Comparison of ENCODE assay signal across 8 cellular contexts in genomic region chr22:49971232-49972162, GRCh38. TPM values are rescaled to one million over a fixed set of nuclear protein-coding genes. Genes with fewer than 3 reads are reported as not detected.
DNase-seq lines count a peak whose midpoint lies in the region; ATAC-seq, FAIRE-seq and TF ChIP-seq lines count a peak whose summit lies in the region.

No MANE protein-coding gene starts in this region.

- H3K27ac ChIP-seq in ACC112 (ENCODE audit: low read depth, low read length) (peak overlapping the region; percentile 76), colonic mucosa (peak overlapping the region; percentile 82), HepG2 (ENCODE audit: extremely low read length, insufficient read depth, low read length) (peak overlapping the region; percentile 57)

- no peaks in the 10 kb centered on the region for H3K27me3 ChIP-seq in ACC112 (ENCODE audit: insufficient read depth, low read length)
- no peaks in the 10 kb centered on the region for H3K27me3 ChIP-seq in colonic mucosa
- no peaks in the 10 kb centered on the region for H3K27me3 ChIP-seq in HepG2 (ENCODE audit: control insufficient read depth in 1 of 2, insufficient read depth in 2 of 2, low read length in 2 of 2)

- H3K4me1 Mint-ChIP-seq in T-helper 2 cell treated with Interferon-gamma antibody and Interleukin-4, amounts not matched to agents 5 μg/mL and 100 μg/mL, for 36 hours (ENCODE audit: low read depth) = peaks cover 13% of the 10 kb centered on the region

- no peaks in the 10 kb centered on the region for H3K79me2 ChIP-seq in ACC112 (ENCODE audit: control insufficient read depth, insufficient read depth, low read length, unreplicated experiment)
- no peaks in the 10 kb centered on the region for H3K79me2 ChIP-seq in HepG2 (ENCODE audit: insufficient read depth, low read length)

- TF ChIP-seq CTCF in colonic mucosa (IDR thresholded peaks at IDR 0.05) (no peak), HepG2 (CRISPR knock-in tag; IDR thresholded peaks at IDR 0.05) (no peak)

- peak overlapping the region; percentile 77 for H3K4me3 Mint-ChIP-seq in T-helper 2 cell treated with Interferon-gamma antibody and Interleukin-4, amounts not matched to agents 5 μg/mL and 100 μg/mL, for 36 hours

- peak overlapping the region; percentile 79 for H3K4me2 ChIP-seq in HepG2 (ENCODE audit: low read depth, low read length)

- DNase-seq in T-helper 2 cell treated with Interferon-gamma antibody and Interleukin-4, amounts not matched to agents 5 μg/mL and 100 μg/mL, for 36 hours (ENCODE audit: low spot score) = peak; percentile 73
- DNase-seq in colonic mucosa (peak; percentile 87), HepG2 (ENCODE audit: low spot score) (no peak), NCI-H128 (lab: John Stamatoyannopoulos, UW; ENCODE audit: unreplicated experiment) (no peak)
- peak; percentile 65 to 76 for DNase-seq in stimulated activated CD4-positive, alpha-beta T cell treated with anti-CD3 and anti-CD28 coated beads, Interleukin-4, amount 100 ng/mL, for 48 hours (ENCODE audit: low read depth in 2 of 2)

- H3K9ac ChIP-seq in colonic mucosa (ENCODE audit: low read depth in 2 of 2, low read length in 2 of 2) (peak overlapping the region; percentile 67 to 76), HepG2 (ENCODE audit: insufficient read depth, low read depth, low read length) (peak overlapping the region; percentile 70)

- no peaks in the 10 kb centered on the region for H4K20me1 ChIP-seq in HepG2 (ENCODE audit: insufficient read depth, low read length)

- FAIRE-seq in HepG2 (lab: Jason Lieb, UNC) = no peak

- no peaks in the 10 kb centered on the region for H3K36me3 Mint-ChIP-seq in T-helper 2 cell treated with Interferon-gamma antibody and Interleukin-4, amounts not matched to agents 5 μg/mL and 100 μg/mL, for 36 hours (ENCODE audit: low read depth)

- TF ChIP-seq POLR2A in HepG2 (IDR thresholded peaks at IDR 0.05; ENCODE audit: insufficient read depth in 1 of 2, low read depth in 2 of 2, low read length in 2 of 2) = no peak; a peak in 1 of 4 replicates

- TF ChIP-seq EP300 in HepG2 (IDR thresholded peaks at IDR 0.05; ENCODE audit: low read depth in 2 of 2, low read length in 2 of 2) = no peak
- TF ChIP-seq EP300 in HepG2 (CRISPR knock-in tag; IDR thresholded peaks at IDR 0.05; ENCODE audit: borderline replicate concordance) = no peak

- H3K9me3 ChIP-seq in colonic mucosa (no peaks in the 10 kb centered on the region), HepG2 (ENCODE audit: low read length) (no peaks in the 10 kb centered on the region)

- H3K4me1 ChIP-seq in ACC112 (ENCODE audit: control insufficient read depth, insufficient read depth, low read length, unreplicated experiment) (peaks cover 20% of the 10 kb centered on the region), colonic mucosa (peaks cover 16% of the 10 kb centered on the region), HepG2 (ENCODE audit: insufficient read depth, low read length) (peaks cover 69% of the 10 kb centered on the region)

- in situ Hi-C loops in HepG2 (cut with HindIII; ENCODE audit: extremely low pct_ligation_motif_present, low pct_unique_long_range_greater_than_20kb) = no loop called here

- WGBS in HepG2 (ENCODE audit: low lambda C conversion rate) = 8% methylated on average over 30 of the region's 81 CpGs

- peak overlapping the region; percentile 94 for H3K27ac Mint-ChIP-seq in T-helper 2 cell treated with Interferon-gamma antibody and Interleukin-4, amounts not matched to agents 5 μg/mL and 100 μg/mL, for 36 hours

- CTCF ChIA-PET in HepG2 (lab: Yijun Ruan, JAX; ENCODE audit: low intra/inter-chr PET ratio, low total read pairs) = no interaction called here

- no peak overlapping the region for H2AFZ ChIP-seq in ACC112 (ENCODE audit: low read length, unreplicated experiment)
- H2AFZ ChIP-seq in HepG2 (ENCODE audit: low read length) = no peak overlapping the region

- ATAC-seq in GM18907 (IDR thresholded peaks at IDR 0.05; ENCODE audit: unreplicated experiment) = peak; percentile 8
- ATAC-seq in HG03159 (IDR thresholded peaks at IDR 0.05; ENCODE audit: unreplicated experiment) = peak; percentile 9
- ATAC-seq in HepG2 = peak; percentile 16

- POLR2A ChIA-PET in HepG2 (lab: Yijun Ruan, JAX) = interaction anchor here (0.9 to 16.4 kb wide), 8 partner anchors 9 to 59 kb away, joined by 3 to 722 read pairs (median 12); partner anchors contain the start of genes ALG12, CRELD2 and PIM3

- intact Hi-C loops in colonic mucosa (cut with DNase I) = no loop called here
- intact Hi-C loops in HepG2 (cut with micrococcal nuclease; ENCODE audit: unreplicated experiment) = no loop called here

- H3K4me3 ChIP-seq in ACC112 (ENCODE audit: low read depth, low read length) (peak overlapping the region; percentile 69), colonic mucosa (peak overlapping the region; percentile 46), HepG2 (replicated peaks in 1 of 3; ENCODE audit: insufficient read depth in 1 of 3, low read depth in 2 of 3, low read length in 3 of 3) (peak overlapping the region; percentile 55 to 71 (median 58))

- TSS peak; percentile 74 for BruUV-seq in HepG2 (replicated peaks; lab: Mats Ljungman, UMichigan)

- H3K9me3 Mint-ChIP-seq in T-helper 2 cell treated with Interferon-gamma antibody and Interleukin-4, amounts not matched to agents 5 μg/mL and 100 μg/mL, for 36 hours = no peaks in the 10 kb centered on the region

- no peak for TF ChIP-seq RAD21 in HepG2 (CRISPR knock-in tag; IDR thresholded peaks at IDR 0.05)

- no peaks in the 10 kb centered on the region for H3K36me3 ChIP-seq in ACC112 (ENCODE audit: insufficient read depth, low read length)
- H3K36me3 ChIP-seq in colonic mucosa = no peaks in the 10 kb centered on the region
- H3K36me3 ChIP-seq in HepG2 (replicated peaks in 1 of 2; ENCODE audit: control insufficient read depth in 1 of 2, insufficient read depth in 2 of 2, low read length in 2 of 2) = no peaks in the 10 kb centered on the region

- H3K27me3 Mint-ChIP-seq in T-helper 2 cell treated with Interferon-gamma antibody and Interleukin-4, amounts not matched to agents 5 μg/mL and 100 μg/mL, for 36 hours (ENCODE audit: low read depth) = no peaks in the 10 kb centered on the region

RNA-seq across cellular contexts. Expression of gene PIM3, which starts 10.9 kb away (rescaled TPM):
- total RNA-seq in colonic mucosa (10 to 100 TPM; 65.6 to 74.4 TPM), HepG2 (2016; rRNA removed; fragmentation: Illumina TruSeq; extraction: Trizol) (18.2 and 31.2 TPM in 2 replicates)
- total RNA-seq in HepG2 (2016; cell fraction: cytosol; rRNA removed; fragmentation: Illumina TruSeq; extraction: Trizol; ENCODE audit: low read depth) = 12.4 and 12.6 TPM in 2 replicates
- 17.3 and 32.7 TPM in 2 replicates for total RNA-seq in HepG2 (2016; cell fraction: insoluble cytoplasmic fraction; rRNA removed; fragmentation: Illumina TruSeq; extraction: Trizol)
- 27.1 and 31.2 TPM in 2 replicates for total RNA-seq in HepG2 (2016; cell fraction: membrane; rRNA removed; fragmentation: Illumina TruSeq; extraction: Trizol)
- total RNA-seq in HepG2 (2016; cell fraction: nucleus; rRNA removed; fragmentation: Illumina TruSeq; extraction: Trizol) = 24.6 and 30.5 TPM in 2 replicates
- 21.6 and 24.1 TPM in 2 replicates for polyA plus RNA-seq in HepG2 (2011; rRNA removed)
- polyA plus RNA-seq in HepG2 (2011; cell fraction: cytosol; rRNA removed) = 21.4 and 47.8 TPM in 2 replicates
- polyA plus RNA-seq in HepG2 (2011; cell fraction: nucleus; rRNA removed) = 121 and 136 TPM in 2 replicates
- polyA plus RNA-seq in HepG2 (2012) = 22.6 and 36.4 TPM in 2 replicates
- 7.3 and 9.3 TPM in 2 replicates for polyA plus RNA-seq in HepG2 (2016; cell fraction: cytosol; fragmentation: Illumina TruSeq; extraction: Trizol; ENCODE audit: low read depth)
- 21.4 and 25.4 TPM in 2 replicates for polyA plus RNA-seq in HepG2 (2016; cell fraction: insoluble cytoplasmic fraction; fragmentation: Illumina TruSeq; extraction: Trizol; ENCODE audit: low read depth)
- 17.2 and 17.8 TPM in 2 replicates for polyA plus RNA-seq in HepG2 (2016; cell fraction: membrane; fragmentation: Illumina TruSeq; extraction: Trizol; ENCODE audit: low read depth)
- 62.7 and 63.0 TPM in 2 replicates for polyA plus RNA-seq in HepG2 (2016; cell fraction: nucleus; fragmentation: Illumina TruSeq; extraction: Trizol; ENCODE audit: insufficient read depth, low read depth)
- 8.8 and 50.3 TPM in 2 replicates for polyA minus RNA-seq in HepG2 (2011; rRNA and poly(A)+ RNA removed; ENCODE audit: low replicate concordance)
- 23.0 and 37.5 TPM in 2 replicates for polyA minus RNA-seq in HepG2 (2011; cell fraction: cytosol; rRNA and poly(A)+ RNA removed)
- polyA minus RNA-seq in HepG2 (2011; cell fraction: nucleus; rRNA and poly(A)+ RNA removed) = 17.0 and 22.8 TPM in 2 replicates

RNA-seq across cellular contexts. Expression of gene IL17REL, which starts 41.1 kb away (rescaled TPM):
- total RNA-seq in colonic mucosa = under 1 TPM; 0.11 to 0.22 TPM
- total RNA-seq in HepG2 (2016; rRNA removed; fragmentation: Illumina TruSeq; extraction: Trizol) = not detected in 2 replicates
- not detected in 2 replicates for total RNA-seq in HepG2 (2016; cell fraction: cytosol; rRNA removed; fragmentation: Illumina TruSeq; extraction: Trizol; ENCODE audit: low read depth)
- total RNA-seq in HepG2 (2016; cell fraction: insoluble cytoplasmic fraction; rRNA removed; fragmentation: Illumina TruSeq; extraction: Trizol) = not detected in 2 replicates
- total RNA-seq in HepG2 (2016; cell fraction: membrane; rRNA removed; fragmentation: Illumina TruSeq; extraction: Trizol) = not detected in 2 replicates
- not detected in 2 replicates for total RNA-seq in HepG2 (2016; cell fraction: nucleus; rRNA removed; fragmentation: Illumina TruSeq; extraction: Trizol)
- polyA plus RNA-seq in HepG2 (2011; rRNA removed) = not detected in 2 replicates
- not detected in 2 replicates for polyA plus RNA-seq in HepG2 (2011; cell fraction: cytosol; rRNA removed)
- not detected in 2 replicates for polyA plus RNA-seq in HepG2 (2011; cell fraction: nucleus; rRNA removed)
- polyA plus RNA-seq in HepG2 (2012) = not detected in 2 replicates
- not detected in 2 replicates for polyA plus RNA-seq in HepG2 (2016; cell fraction: cytosol; fragmentation: Illumina TruSeq; extraction: Trizol; ENCODE audit: low read depth)
- not detected in 2 replicates for polyA plus RNA-seq in HepG2 (2016; cell fraction: insoluble cytoplasmic fraction; fragmentation: Illumina TruSeq; extraction: Trizol; ENCODE audit: low read depth)
- polyA plus RNA-seq in HepG2 (2016; cell fraction: membrane; fragmentation: Illumina TruSeq; extraction: Trizol; ENCODE audit: low read depth) = not detected in 2 replicates
- not detected in 2 replicates for polyA plus RNA-seq in HepG2 (2016; cell fraction: nucleus; fragmentation: Illumina TruSeq; extraction: Trizol; ENCODE audit: insufficient read depth, low read depth)
- polyA minus RNA-seq in HepG2 (2011; rRNA and poly(A)+ RNA removed; ENCODE audit: low replicate concordance) = 0.07 TPM in 1 of 2 replicates, not detected in the other
- polyA minus RNA-seq in HepG2 (2011; cell fraction: cytosol; rRNA and poly(A)+ RNA removed) = not detected in 2 replicates
- not detected in 2 replicates for polyA minus RNA-seq in HepG2 (2011; cell fraction: nucleus; rRNA and poly(A)+ RNA removed)

RNA-seq across cellular contexts. Expression of gene CRELD2, which starts 53.1 kb away (rescaled TPM):
- total RNA-seq in colonic mucosa = 100 to 1,000 TPM in 1 of 2 donors, 10 to 100 TPM in 1; 43.6 to 133 TPM
- 19.6 and 44.7 TPM in 2 replicates for total RNA-seq in HepG2 (2016; rRNA removed; fragmentation: Illumina TruSeq; extraction: Trizol)
- total RNA-seq in HepG2 (2016; cell fraction: cytosol; rRNA removed; fragmentation: Illumina TruSeq; extraction: Trizol; ENCODE audit: low read depth) = 22.4 and 24.2 TPM in 2 replicates
- 18.8 and 46.8 TPM in 2 replicates for total RNA-seq in HepG2 (2016; cell fraction: insoluble cytoplasmic fraction; rRNA removed; fragmentation: Illumina TruSeq; extraction: Trizol)
- total RNA-seq in HepG2 (2016; cell fraction: membrane; rRNA removed; fragmentation: Illumina TruSeq; extraction: Trizol) = 27.6 and 29.9 TPM in 2 replicates
- 35.5 and 40.6 TPM in 2 replicates for total RNA-seq in HepG2 (2016; cell fraction: nucleus; rRNA removed; fragmentation: Illumina TruSeq; extraction: Trizol)
- 17.2 and 20.2 TPM in 2 replicates for polyA plus RNA-seq in HepG2 (2011; rRNA removed)
- 16.7 and 25.6 TPM in 2 replicates for polyA plus RNA-seq in HepG2 (2011; cell fraction: cytosol; rRNA removed)
- 44.2 and 48.8 TPM in 2 replicates for polyA plus RNA-seq in HepG2 (2011; cell fraction: nucleus; rRNA removed)
- polyA plus RNA-seq in HepG2 (2012) = 9.4 and 10.2 TPM in 2 replicates
- 25.8 and 29.9 TPM in 2 replicates for polyA plus RNA-seq in HepG2 (2016; cell fraction: cytosol; fragmentation: Illumina TruSeq; extraction: Trizol; ENCODE audit: low read depth)
- polyA plus RNA-seq in HepG2 (2016; cell fraction: insoluble cytoplasmic fraction; fragmentation: Illumina TruSeq; extraction: Trizol; ENCODE audit: low read depth) = 22.7 and 25.1 TPM in 2 replicates
- polyA plus RNA-seq in HepG2 (2016; cell fraction: membrane; fragmentation: Illumina TruSeq; extraction: Trizol; ENCODE audit: low read depth) = 26.9 and 27.0 TPM in 2 replicates
- 89.1 and 100 TPM in 2 replicates for polyA plus RNA-seq in HepG2 (2016; cell fraction: nucleus; fragmentation: Illumina TruSeq; extraction: Trizol; ENCODE audit: insufficient read depth, low read depth)
- 6.9 and 14.7 TPM in 2 replicates for polyA minus RNA-seq in HepG2 (2011; rRNA and poly(A)+ RNA removed; ENCODE audit: low replicate concordance)
- 4.4 and 5.2 TPM in 2 replicates for polyA minus RNA-seq in HepG2 (2011; cell fraction: cytosol; rRNA and poly(A)+ RNA removed)
- polyA minus RNA-seq in HepG2 (2011; cell fraction: nucleus; rRNA and poly(A)+ RNA removed) = 4.5 and 4.7 TPM in 2 replicates

RNA-seq across cellular contexts. Expression of gene ALG12, which starts 53.3 kb away (rescaled TPM):
- total RNA-seq in colonic mucosa (10 to 100 TPM; 17.8 to 43.5 TPM), HepG2 (2016; rRNA removed; fragmentation: Illumina TruSeq; extraction: Trizol) (6.6 and 15.8 TPM in 2 replicates)
- 1.5 and 3.0 TPM in 2 replicates for total RNA-seq in HepG2 (2016; cell fraction: cytosol; rRNA removed; fragmentation: Illumina TruSeq; extraction: Trizol; ENCODE audit: low read depth)
- total RNA-seq in HepG2 (2016; cell fraction: insoluble cytoplasmic fraction; rRNA removed; fragmentation: Illumina TruSeq; extraction: Trizol) = 6.8 and 15.6 TPM in 2 replicates
- total RNA-seq in HepG2 (2016; cell fraction: membrane; rRNA removed; fragmentation: Illumina TruSeq; extraction: Trizol) = 6.4 and 10.5 TPM in 2 replicates
- total RNA-seq in HepG2 (2016; cell fraction: nucleus; rRNA removed; fragmentation: Illumina TruSeq; extraction: Trizol) = 10.6 and 14.2 TPM in 2 replicates
- 7.8 and 9.5 TPM in 2 replicates for polyA plus RNA-seq in HepG2 (2011; rRNA removed)
- 5.9 and 6.1 TPM in 2 replicates for polyA plus RNA-seq in HepG2 (2011; cell fraction: cytosol; rRNA removed)
- polyA plus RNA-seq in HepG2 (2011; cell fraction: nucleus; rRNA removed) = 25.1 and 26.7 TPM in 2 replicates
- 9.4 and 10.0 TPM in 2 replicates for polyA plus RNA-seq in HepG2 (2012)
- polyA plus RNA-seq in HepG2 (2016; cell fraction: cytosol; fragmentation: Illumina TruSeq; extraction: Trizol; ENCODE audit: low read depth) = 2.9 and 3.3 TPM in 2 replicates
- 6.1 and 6.8 TPM in 2 replicates for polyA plus RNA-seq in HepG2 (2016; cell fraction: insoluble cytoplasmic fraction; fragmentation: Illumina TruSeq; extraction: Trizol; ENCODE audit: low read depth)
- 5.6 and 6.9 TPM in 2 replicates for polyA plus RNA-seq in HepG2 (2016; cell fraction: membrane; fragmentation: Illumina TruSeq; extraction: Trizol; ENCODE audit: low read depth)
- polyA plus RNA-seq in HepG2 (2016; cell fraction: nucleus; fragmentation: Illumina TruSeq; extraction: Trizol; ENCODE audit: insufficient read depth, low read depth) = 26.3 and 30.4 TPM in 2 replicates
- 5.8 and 12.8 TPM in 2 replicates for polyA minus RNA-seq in HepG2 (2011; rRNA and poly(A)+ RNA removed; ENCODE audit: low replicate concordance)
- polyA minus RNA-seq in HepG2 (2011; cell fraction: cytosol; rRNA and poly(A)+ RNA removed) = 5.7 and 7.1 TPM in 2 replicates
- polyA minus RNA-seq in HepG2 (2011; cell fraction: nucleus; rRNA and poly(A)+ RNA removed) = 3.4 and 4.5 TPM in 2 replicates

Comparison
In these comparisons a context has a peak if more than half of its experiments do, and no peak if none do; other contexts are left out.
1. DNase-seq: peak in T-helper 2 cell treated with Interferon-gamma antibody and Interleukin-4, amounts not matched to agents 5 μg/mL and 100 μg/mL, for 36 hours (single experiment), colonic mucosa (single experiment) and stimulated activated CD4-positive, alpha-beta T cell treated with anti-CD3 and anti-CD28 coated beads, Interleukin-4, amount 100 ng/mL, for 48 hours (2 of 2); none in HepG2 (single experiment) and NCI-H128 (single experiment).
2. Peak in every context shown above with its lines, with median percentiles within 50 percentile points of each other: H3K27ac ChIP-seq, H3K4me3 ChIP-seq and ATAC-seq.